ENCODE assay signal across 1 cellular context in the genomic region with DNA sequence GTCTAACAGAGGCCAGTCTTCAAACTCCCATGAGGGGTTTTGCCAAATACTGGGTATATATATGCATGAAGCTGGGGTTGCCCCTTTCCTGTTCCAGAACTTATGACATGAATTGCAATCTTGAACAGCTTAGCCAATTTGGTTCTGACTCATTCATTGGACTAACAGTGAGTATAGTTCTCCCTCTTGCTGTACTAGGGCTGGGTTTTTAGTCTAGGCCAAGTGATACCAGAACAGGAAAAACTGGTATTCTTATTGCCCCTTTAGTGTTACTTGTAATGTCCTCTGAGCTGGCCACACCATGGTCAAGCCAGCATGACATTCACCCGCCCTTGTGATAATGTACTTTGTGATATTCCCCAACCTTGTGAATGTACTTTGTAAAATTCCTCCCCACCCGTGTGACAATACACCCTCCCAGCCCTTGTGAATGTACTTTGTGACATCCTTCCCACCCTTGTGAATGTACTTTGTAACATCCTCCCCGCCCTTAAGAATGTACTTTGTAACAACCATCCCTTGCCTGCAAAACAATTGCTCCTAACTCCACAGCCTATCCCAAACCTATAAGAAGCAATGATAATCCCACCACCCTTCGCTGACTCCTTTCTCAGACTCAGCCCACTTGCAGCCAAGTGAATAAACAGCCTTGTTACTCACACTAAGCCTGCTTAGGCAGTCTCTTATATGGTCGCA.
TF ChIP-seq lines count a peak whose summit lies in the region.

No MANE protein-coding gene starts in this region.

TF ChIP-seq in IMR-90, 13 proteins besides CTCF, POLR2A, EP300 and RAD21:
- TF ChIP-seq BHLHE40 (IDR thresholded peaks at IDR 0.05; ENCODE audit: low read depth, low read length), result no peak
